ENCODE assay signal across 12 cellular contexts in genomic region chr17:954431-955164, GRCh38. TPM values are rescaled to one million over a fixed set of nuclear protein-coding genes. Genes with fewer than 3 reads are reported as not detected.
A peak's percentile ranks its signal among the peaks of the same experiment; 100 is the strongest.
DNase-seq lines count a peak whose midpoint lies in the region; ATAC-seq, FAIRE-seq and TF ChIP-seq lines count a peak whose summit lies in the region.
"Had no signal": no experiment of that assay in that cellular context is flagged by ENCODE, and none has a peak within 500 bp of the region (broad histone marks: within the 10 kb centered on the region; RNA-seq: fewer than 3 reads in every experiment).

No MANE protein-coding gene starts in this region.

- H3K9me3 Mint-ChIP-seq in H9 = no peaks in the 10 kb centered on the region
- H3K9me3 Mint-ChIP-seq in brain = peaks cover 0 to 9% (median 7%) of the 10 kb centered on the region in 5 experiments
- H3K9me3 Mint-ChIP-seq: activated CD8-positive, alpha-beta T cell treated with anti-CD3 and anti-CD28 coated beads for 36 hours had no signal

- TF ChIP-seq CTCF in H9 (conservative IDR thresholded peaks at IDR 0.05) (no peak), brain (conservative IDR thresholded peaks at IDR 0.05) (no peak), kidney (IDR thresholded peaks at IDR 0.05; ENCODE audit: borderline replicate concordance, extremely low read depth, insufficient read depth) (no peak)

- H2BK120ac ChIP-seq in H9 (ENCODE audit: low read depth, low read length, poor library complexity, severe bottlenecking) = no peak overlapping the region

- no peak overlapping the region for H2BK15ac ChIP-seq in H9 (ENCODE audit: low read depth, low read length)

- no peak overlapping the region for H3K4me2 ChIP-seq in H9 (ENCODE audit: insufficient read depth, insufficient read length, low read length)

- no peak overlapping the region for H3T11ph ChIP-seq in H9 (ENCODE audit: low read length)

- H3K36me3 ChIP-seq in kidney (ENCODE audit: control insufficient read depth in 1 of 2, insufficient read depth in 2 of 2, low read length in 2 of 2) = no peaks in the 10 kb centered on the region
- H3K36me3 ChIP-seq: HAP-1 had no signal

- H3K36me3 Mint-ChIP-seq in H9 (ENCODE audit: insufficient read depth in 1 of 3, low read depth in 3 of 3) = peaks cover 12 to 24% (median 21%) of the 10 kb centered on the region in 3 experiments
- H3K36me3 Mint-ChIP-seq in brain = peaks cover 55% of the 10 kb centered on the region

- intact Hi-C loops in kidney (cut with DNase I) = no loop called here

- no peak overlapping the region for H4K91ac ChIP-seq in H9 (ENCODE audit: insufficient read length, low read depth, low read length)

- no peak overlapping the region for H4K5ac ChIP-seq in H9 (ENCODE audit: insufficient read length, low read depth, low read length)

- H3K9me3 ChIP-seq in H9 (ENCODE audit: control insufficient read depth, low read depth, low read length) (no peaks in the 10 kb centered on the region), kidney (ENCODE audit: control insufficient read depth in 1 of 2, low read length in 2 of 2) (no peaks in the 10 kb centered on the region)
- H3K9me3 ChIP-seq: HAP-1 had no signal

- H3K23me2 ChIP-seq in H9 (ENCODE audit: insufficient read length, low read depth, low read length, poor library complexity, severe bottlenecking) = peaks cover 3% of the 10 kb centered on the region

- peaks cover 36 to 48% of the 10 kb centered on the region in 2 experiments for H3K4me1 Mint-ChIP-seq in H9
- H3K4me1 Mint-ChIP-seq in brain = peaks cover 60% of the 10 kb centered on the region

- no peak for FAIRE-seq in kidney (lab: Jason Lieb, UNC)

- no CpG with 5 or more reads among the region's 23 CpGs for WGBS in H9 (ENCODE audit: extremely low coverage, insufficient read length, low lambda C conversion rate)

- no peak overlapping the region for H2BK12ac ChIP-seq in H9 (ENCODE audit: insufficient read length, low read depth, low read length)

- no peak for ATAC-seq in HG02852 (IDR thresholded peaks at IDR 0.05; ENCODE audit: unreplicated experiment)
- no peak for ATAC-seq in HG03045 (IDR thresholded peaks at IDR 0.05; ENCODE audit: unreplicated experiment)
- ATAC-seq in GM19452 (IDR thresholded peaks at IDR 0.05; ENCODE audit: unreplicated experiment) = no peak
- no peak for ATAC-seq in GM19397 (IDR thresholded peaks at IDR 0.05; ENCODE audit: unreplicated experiment)
- ATAC-seq: activated CD8-positive, alpha-beta T cell treated with anti-CD3 and anti-CD28 coated beads for 36 hours had no signal

- no peaks in the 10 kb centered on the region for H4K20me1 ChIP-seq in H9 (ENCODE audit: control insufficient read depth, insufficient read depth, insufficient read length)

- H3K4me3 Mint-ChIP-seq in H9 = no peak overlapping the region
- peak overlapping the region in 1 of 5 experiments; percentile 39 for H3K4me3 Mint-ChIP-seq in brain
- H3K4me3 Mint-ChIP-seq: activated CD8-positive, alpha-beta T cell treated with anti-CD3 and anti-CD28 coated beads for 36 hours had no signal

- no peaks in the 10 kb centered on the region for H3K27me3 ChIP-seq in H9 (ENCODE audit: insufficient read depth, low read length)

- no peak overlapping the region for H3K9ac ChIP-seq in H9 (ENCODE audit: extremely low read depth, insufficient read length, low read length)
- no peak overlapping the region for H3K9ac ChIP-seq in kidney (ENCODE audit: low read length in 2 of 2)

- 0 out of 2 replicates have a peak overlapping the region, but pooled peaks have one; percentile 72 for H3K14ac ChIP-seq in H9 (ENCODE audit: insufficient read depth, low read length)

- H3K4me1 ChIP-seq in H9 (ENCODE audit: insufficient read depth, low read length) (peaks cover 5% of the 10 kb centered on the region; the same call in 1 of the 2 replicates), kidney (ENCODE audit: control insufficient read depth in 1 of 2, insufficient read depth in 1 of 2, low read depth in 1 of 2, low read length in 2 of 2) (peaks cover 0 to 3% of the 10 kb centered on the region in 2 donors)

- DNase-seq in H9 (peak; percentile 68), kidney (peak; percentile 66), skeletal muscle cell (ENCODE audit: low read depth) (peak; percentile 47)
- DNase-seq: activated CD8-positive, alpha-beta T cell treated with anti-CD3 and anti-CD28 coated beads for 36 hours; anterior cingulate cortex; NCI-H2081 treated with DMSO at 0.1 percent for 48 hours had no signal

- H3K79me1 ChIP-seq in H9 (ENCODE audit: insufficient read depth, low read depth, low read length, poor library complexity, severe bottlenecking) = peaks cover 3% of the 10 kb centered on the region

- H3K23ac ChIP-seq in H9 (ENCODE audit: insufficient read length, low read depth, low read length) = no peak overlapping the region

- peak overlapping the region; percentile 58 for H3K18ac ChIP-seq in H9 (ENCODE audit: insufficient read length, low read depth, low read length)

- no peak overlapping the region for H2AK5ac ChIP-seq in H9 (ENCODE audit: insufficient read length, low read length)

- H3K27me3 Mint-ChIP-seq in H9 (ENCODE audit: low read depth) (no peaks in the 10 kb centered on the region), brain (no peaks in the 10 kb centered on the region)

- no peak overlapping the region for H3K4ac ChIP-seq in H9 (ENCODE audit: low read depth, low read length)

- H3K56ac ChIP-seq in H9 (ENCODE audit: insufficient read length, low read depth, low read length) = no peak overlapping the region

- no peak overlapping the region for H2AFZ ChIP-seq in H9 (ENCODE audit: low read length)

- H2BK5ac ChIP-seq in H9 (ENCODE audit: insufficient read length, low read length) = no peak overlapping the region

- H3K27ac Mint-ChIP-seq in H9 = peak overlapping the region; percentile 59 to 88 (median 88)
- peak overlapping the region in 4 of 5 experiments; percentile 24 to 93 (median 86) for H3K27ac Mint-ChIP-seq in brain
- H3K27ac Mint-ChIP-seq: activated CD8-positive, alpha-beta T cell treated with anti-CD3 and anti-CD28 coated beads for 36 hours had no signal

- no peak overlapping the region for H3K27ac ChIP-seq in H9 (ENCODE audit: insufficient read length, low read depth, low read length)
- no peak overlapping the region for H3K27ac ChIP-seq in kidney (ENCODE audit: low read depth in 2 of 2, low read length in 2 of 2)

- H3K4me3 ChIP-seq in kidney (ENCODE audit: low read length in 2 of 2) (no peak overlapping the region), skeletal muscle cell (ENCODE audit: low read depth, low read length) (no peak overlapping the region)
- H3K4me3 ChIP-seq: HAP-1 had no signal

- no peak overlapping the region for H4K8ac ChIP-seq in H9 (replicated peaks; ENCODE audit: insufficient read length, low read depth, low read length)

- peaks cover 2% of the 10 kb centered on the region; the same call in 1 of the 2 replicates for H3K79me2 ChIP-seq in H9 (ENCODE audit: insufficient read depth, low read length)

- H2BK20ac ChIP-seq in H9 (ENCODE audit: low read depth, low read length, poor library complexity, severe bottlenecking) = no peak overlapping the region

RNA-seq across cellular contexts. Expression of gene NXN, which starts 25.0 kb away (rescaled TPM):
- 91.7 and 93.6 TPM in 2 replicates for total RNA-seq in H9 (2021)
- polyA plus RNA-seq in brain (ENCODE audit: insufficient read depth, low read depth, low replicate concordance) = 127 TPM
- 26.8 TPM for total RNA-seq in kidney
- polyA plus RNA-seq in kidney (ENCODE audit: insufficient read depth, low read depth, low replicate concordance) = 10.2 TPM

RNA-seq across cellular contexts. Expression of gene TIMM22, which starts 42.3 kb away (rescaled TPM):
- total RNA-seq in H9 (2021) = 23.0 and 23.7 TPM in 2 replicates
- polyA plus RNA-seq in brain (ENCODE audit: insufficient read depth, low read depth, low replicate concordance) = 14.4 TPM
- total RNA-seq in kidney = 14.6 TPM
- 17.3 TPM for polyA plus RNA-seq in kidney (ENCODE audit: insufficient read depth, low read depth, low replicate concordance)
